In the genomic region with DNA sequence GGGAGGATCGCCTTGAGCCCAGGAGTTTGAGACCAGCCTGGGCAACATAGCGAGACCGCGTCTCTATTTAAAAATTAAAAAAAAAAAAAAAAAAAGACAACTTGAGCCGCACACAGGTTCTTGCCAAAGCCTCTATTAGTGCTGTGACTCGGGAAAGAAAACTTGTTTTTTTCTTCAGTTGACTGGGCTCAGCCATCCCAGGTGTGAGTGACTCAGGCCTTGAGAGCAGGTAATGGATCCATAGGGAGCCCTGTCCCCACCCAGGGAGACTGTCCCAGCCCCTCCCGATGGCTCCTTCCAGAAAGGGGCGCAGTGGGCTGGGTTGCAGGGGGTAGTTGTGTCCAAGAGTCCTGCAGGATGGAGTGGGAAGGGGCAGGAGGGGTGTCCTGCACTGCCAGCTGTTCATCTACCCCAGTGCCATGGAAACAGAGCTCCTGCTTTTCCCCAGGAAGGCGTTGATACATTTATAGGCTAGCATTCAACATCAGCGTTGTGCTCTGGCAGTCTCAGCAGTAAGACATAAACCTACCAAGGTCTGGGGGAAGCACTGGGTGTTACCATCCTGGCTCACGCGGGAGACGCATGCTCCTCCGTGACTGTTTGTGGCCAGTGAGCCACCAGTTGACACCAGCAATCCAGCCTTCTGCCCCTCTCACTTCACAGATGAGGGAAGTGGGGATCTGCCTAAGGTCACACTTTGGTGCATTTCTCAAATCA, we compare ENCODE assay signal across 1 cellular context.
TF ChIP-seq lines count a peak whose summit lies in the region.

No MANE protein-coding gene starts in this region.

TF ChIP-seq in HCT116, 20 proteins besides CTCF, POLR2A, EP300 and RAD21 (continued from another document):
- no peak for TF ChIP-seq SIN3A (IDR thresholded peaks at IDR 0.05; ENCODE audit: low read depth)
TF ChIP-seq in HCT116: peak in this region for 0.
